ENCODE assay signal across 12 cellular contexts in genomic region chr3:133765256-133765655, GRCh38. TPM values are rescaled to one million over a fixed set of nuclear protein-coding genes. Genes with fewer than 3 reads are reported as not detected.
"Had no signal": no experiment of that assay in that cellular context is flagged by ENCODE, and none has a peak within 500 bp of the region (broad histone marks: within the 10 kb centered on the region; RNA-seq: fewer than 3 reads in every experiment).

No MANE protein-coding gene starts in this region.

- H3K4me1 ChIP-seq: HAP-1 had no signal

- H3K9ac ChIP-seq: GM23248 had no signal

- FAIRE-seq: H1, H54 had no signal

- DNase-seq: GM23248, GOT3, H7, H9, HCEC 1CT, HFFc6 had no signal

- H3K27ac ChIP-seq: GM23248 had no signal

- H3K4me2 ChIP-seq: GM23338 had no signal

- H2AFZ ChIP-seq: GM23248, GM23338 had no signal

- H3K9me3 ChIP-seq: HAP-1 had no signal

- H3K4me3 ChIP-seq: GM23248, GM23338, HAP-1 had no signal

- ATAC-seq: GM23338, HCT116 had no signal

- H3K36me3 ChIP-seq: HAP-1 had no signal

RNA-seq across cellular contexts. Expression of gene TF, which starts 19.1 kb away (rescaled TPM):
- total RNA-seq: GM23248, H4, H7 had no signal
